In the genomic region with DNA sequence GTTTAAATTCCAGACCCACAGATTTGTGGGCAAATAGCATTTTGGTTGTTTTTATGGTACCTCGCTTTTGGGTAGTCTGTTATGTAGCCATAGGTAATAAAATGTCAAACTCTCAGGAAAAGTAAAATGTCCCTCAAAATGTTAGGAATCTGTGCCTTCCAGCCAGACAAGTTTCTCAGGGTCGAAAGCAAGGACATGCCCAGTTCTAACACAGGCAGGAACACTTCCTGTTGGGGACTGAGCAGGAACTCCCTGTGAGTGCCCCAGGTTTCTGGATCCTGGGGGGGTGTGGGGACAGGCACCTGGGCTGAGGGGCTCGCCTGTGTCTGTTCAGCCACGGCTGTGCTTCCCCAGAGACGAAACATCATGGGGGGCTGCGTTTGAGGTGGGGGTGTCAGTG, we compare ENCODE assay signal across 18 cellular contexts.
DNase-seq lines count a peak whose midpoint lies in the region; ATAC-seq and TF ChIP-seq lines count a peak whose summit lies in the region.
"Had no signal": no experiment of that assay in that cellular context is flagged by ENCODE, and none has a peak within 500 bp of the region (broad histone marks: within the 10 kb centered on the region; RNA-seq: fewer than 3 reads in every experiment).

No MANE protein-coding gene starts in this region.

- H3K4me2 ChIP-seq in DOHH2 (ENCODE audit: low read length) (peak overlapping the region; percentile 5), SU-DHL-6 (ENCODE audit: low read depth, low read length, poor library complexity, severe bottlenecking) (no peak overlapping the region), GM23338 (no peak overlapping the region)

- H3K4me1 ChIP-seq in DOHH2 (ENCODE audit: control insufficient read depth, low read length) (peaks cover 95% of the 10 kb centered on the region), GM23338 (ENCODE audit: insufficient read depth) (no peaks in the 10 kb centered on the region)
- H3K4me1 ChIP-seq: Peyer's patch had no signal

- H3K27ac Mint-ChIP-seq in stimulated activated memory B cell treated with anti-CD40 and anti-IgM and Interleukin-4, amounts not matched to agents 10 μg/mL and 1 μg/mL and 100 μg/mL, for 72 hours: peak overlapping the region; percentile 26
- H3K27ac Mint-ChIP-seq in naive thymus-derived CD8-positive, alpha-beta T cell: no peak overlapping the region
- no peak overlapping the region for H3K27ac Mint-ChIP-seq in GM23338
- H3K27ac Mint-ChIP-seq: CD8-positive, alpha-beta T cell; HFFc6 had no signal

- H3K36me3 ChIP-seq in DOHH2 (ENCODE audit: control insufficient read depth, low read length) (no peaks in the 10 kb centered on the region; the same call in 1 of the 2 replicates), SU-DHL-6 (ENCODE audit: low read length) (no peaks in the 10 kb centered on the region), GM23338 (ENCODE audit: insufficient read depth) (no peaks in the 10 kb centered on the region)
- H3K36me3 ChIP-seq: BLaER1 treated with 17β-estradiol and CSF1 and Interleukin-3, amounts not matched to agents 10 nM and 100 nM; Peyer's patch had no signal

- H3K9me3 ChIP-seq in DOHH2 (ENCODE audit: control insufficient read depth, insufficient read depth, low read length) (no peaks in the 10 kb centered on the region), SU-DHL-6 (ENCODE audit: insufficient read depth, low read length) (no peaks in the 10 kb centered on the region)
- H3K9me3 ChIP-seq: BLaER1 treated with 17β-estradiol and CSF1 and Interleukin-3, amounts not matched to agents 10 nM and 100 nM; Peyer's patch had no signal

- H3K4me1 Mint-ChIP-seq in stimulated activated memory B cell treated with anti-CD40 and anti-IgM and Interleukin-4, amounts not matched to agents 10 μg/mL and 1 μg/mL and 100 μg/mL, for 72 hours: peaks cover 56% of the 10 kb centered on the region
- H3K4me1 Mint-ChIP-seq in naive thymus-derived CD8-positive, alpha-beta T cell: peaks cover 0 to 9% (median under 1%) of the 10 kb centered on the region in 4 donors
- no peaks in the 10 kb centered on the region; the same call in 2 of the 3 replicates for H3K4me1 Mint-ChIP-seq in GM23338

- no peaks in the 10 kb centered on the region for H3K27me3 Mint-ChIP-seq in stimulated activated memory B cell treated with anti-CD40 and anti-IgM and Interleukin-4, amounts not matched to agents 10 μg/mL and 1 μg/mL and 100 μg/mL, for 72 hours
- peaks cover 0 to 1% (median 0%) of the 10 kb centered on the region in 5 donors for H3K27me3 Mint-ChIP-seq in naive thymus-derived CD8-positive, alpha-beta T cell
- peaks cover 5% of the 10 kb centered on the region for H3K27me3 Mint-ChIP-seq in GM23338 (ENCODE audit: insufficient read depth, low read depth, poor library complexity)

- no peak overlapping the region for H3K4me3 Mint-ChIP-seq in stimulated activated memory B cell treated with anti-CD40 and anti-IgM and Interleukin-4, amounts not matched to agents 10 μg/mL and 1 μg/mL and 100 μg/mL, for 72 hours
- no peak overlapping the region for H3K4me3 Mint-ChIP-seq in naive thymus-derived CD8-positive, alpha-beta T cell
- H3K4me3 Mint-ChIP-seq in GM23338: no peak overlapping the region
- H3K4me3 Mint-ChIP-seq: CD8-positive, alpha-beta T cell; HFFc6 had no signal

- TF ChIP-seq CTCF in DOHH2 (IDR thresholded peaks at IDR 0.05; ENCODE audit: low read depth, low read length, poor library complexity, severe bottlenecking) (no peak), SU-DHL-6 (IDR thresholded peaks at IDR 0.05; ENCODE audit: insufficient read depth, low read length, poor library complexity, severe bottlenecking) (no peak), GM23338 (conservative IDR thresholded peaks at IDR 0.05; ENCODE audit: low read depth in 2 of 2) (no peak)

- DNase-seq in islet precursor cell: peak; percentile 70
- DNase-seq in naive thymus-derived CD8-positive, alpha-beta T cell: no peak
- DNase-seq in GM23338 (ENCODE audit: low spot score): no peak
- DNase-seq: CD8-positive, alpha-beta T cell; DMS53; HFFc6; KG1; MV-4-11; NCI-H1417; NCI-H187 treated with DMSO at 0.1 percent for 48 hours; NCI-H345; NCI-H526; Peyer's patch had no signal

- H3K9ac ChIP-seq in SU-DHL-6 (ENCODE audit: low read length): peak overlapping the region; percentile 18; the same call in 1 of the 2 replicates
- H3K9ac ChIP-seq: BLaER1 treated with 17β-estradiol and CSF1 and Interleukin-3, amounts not matched to agents 10 nM and 100 nM had no signal

- POLR2A ChIA-PET in naive thymus-derived CD8-positive, alpha-beta T cell (lab: Charles Lee): no interaction called here

- peaks cover 13% of the 10 kb centered on the region for H3K36me3 Mint-ChIP-seq in stimulated activated memory B cell treated with anti-CD40 and anti-IgM and Interleukin-4, amounts not matched to agents 10 μg/mL and 1 μg/mL and 100 μg/mL, for 72 hours
- H3K36me3 Mint-ChIP-seq in naive thymus-derived CD8-positive, alpha-beta T cell: no peaks in the 10 kb centered on the region
- no peaks in the 10 kb centered on the region for H3K36me3 Mint-ChIP-seq in GM23338 (ENCODE audit: low read depth)
- H3K36me3 Mint-ChIP-seq: CD8-positive, alpha-beta T cell had no signal

- no peaks in the 10 kb centered on the region for H3K9me3 Mint-ChIP-seq in stimulated activated memory B cell treated with anti-CD40 and anti-IgM and Interleukin-4, amounts not matched to agents 10 μg/mL and 1 μg/mL and 100 μg/mL, for 72 hours
- H3K9me3 Mint-ChIP-seq in naive thymus-derived CD8-positive, alpha-beta T cell: no peaks in the 10 kb centered on the region
- H3K9me3 Mint-ChIP-seq in GM23338: no peaks in the 10 kb centered on the region
- H3K9me3 Mint-ChIP-seq: CD8-positive, alpha-beta T cell; HFFc6 had no signal

- H3K4me3 ChIP-seq in DOHH2 (ENCODE audit: low read length) (no peak overlapping the region), SU-DHL-6 (ENCODE audit: insufficient read depth, low read length, poor library complexity, severe bottlenecking) (no peak overlapping the region), GM23338 (no peak overlapping the region)
- H3K4me3 ChIP-seq: BLaER1 treated with 17β-estradiol and CSF1 and Interleukin-3, amounts not matched to agents 10 nM and 100 nM; Peyer's patch had no signal

- H3K27ac ChIP-seq in DOHH2 (ENCODE audit: low read depth, low read length) (peak overlapping the region; percentile 54), SU-DHL-6 (ENCODE audit: low read depth, low read length) (peak overlapping the region; percentile 99), GM23338 (ENCODE audit: low read depth) (no peak overlapping the region)
- H3K27ac ChIP-seq: Peyer's patch had no signal

- ATAC-seq in stimulated activated memory B cell treated with anti-CD40 and anti-IgM and Interleukin-4, amounts not matched to agents 10 μg/mL and 1 μg/mL and 100 μg/mL, for 72 hours: no peak
- ATAC-seq in GM19467 (IDR thresholded peaks at IDR 0.05; ENCODE audit: unreplicated experiment): no peak
- ATAC-seq in naive thymus-derived CD8-positive, alpha-beta T cell: no peak
- ATAC-seq in GM23338: no peak
- ATAC-seq: CD8-positive, alpha-beta T cell had no signal

- H4K20me1 ChIP-seq in DOHH2 (ENCODE audit: control insufficient read depth, insufficient read depth, low read depth, low read length): no peaks in the 10 kb centered on the region
- H4K20me1 ChIP-seq in SU-DHL-6 (ENCODE audit: low read depth, low read length): no peaks in the 10 kb centered on the region
- no peaks in the 10 kb centered on the region for H4K20me1 ChIP-seq in GM23338 (replicated peaks; ENCODE audit: insufficient read depth)
- H4K20me1 ChIP-seq: BLaER1 treated with 17β-estradiol and CSF1 and Interleukin-3, amounts not matched to agents 10 nM and 100 nM had no signal

- H3K27me3 ChIP-seq in DOHH2 (ENCODE audit: control insufficient read depth, low read length) (no peaks in the 10 kb centered on the region), SU-DHL-6 (ENCODE audit: low read length) (no peaks in the 10 kb centered on the region), GM23338 (ENCODE audit: insufficient read depth) (no peaks in the 10 kb centered on the region)
- H3K27me3 ChIP-seq: BLaER1 treated with 17β-estradiol and CSF1 and Interleukin-3, amounts not matched to agents 10 nM and 100 nM; Peyer's patch had no signal

- H2AFZ ChIP-seq in SU-DHL-6 (ENCODE audit: low read depth, low read length, severe bottlenecking): no peak overlapping the region
- H2AFZ ChIP-seq in GM23338: no peak overlapping the region

- H3K79me2 ChIP-seq in DOHH2 (ENCODE audit: control insufficient read depth, low read length): peaks cover 11% of the 10 kb centered on the region
- H3K79me2 ChIP-seq in SU-DHL-6 (ENCODE audit: insufficient read depth, low read length): 0 out of 2 replicates have a peak, but pooled peaks cover 3% of the 10 kb centered on the region
- no peaks in the 10 kb centered on the region for H3K79me2 ChIP-seq in GM23338 (replicated peaks; ENCODE audit: insufficient read depth)

- peaks cover 20% of the 10 kb centered on the region for H3F3A ChIP-seq in DOHH2 (ENCODE audit: control insufficient read depth, insufficient read depth)
- peaks cover 46% of the 10 kb centered on the region for H3F3A ChIP-seq in SU-DHL-6 (ENCODE audit: insufficient read depth)
- H3F3A ChIP-seq in GM23338 (replicated peaks; ENCODE audit: low read depth): no peaks in the 10 kb centered on the region

- H3K9me2 ChIP-seq in DOHH2 (replicated peaks; ENCODE audit: control insufficient read depth, low read length): no peaks in the 10 kb centered on the region
- no peaks in the 10 kb centered on the region for H3K9me2 ChIP-seq in SU-DHL-6 (replicated peaks; ENCODE audit: insufficient read depth, low read length)
- H3K9me2 ChIP-seq in GM23338 (ENCODE audit: insufficient read depth): no peaks in the 10 kb centered on the region; the same call in 1 of the 2 replicates

TF ChIP-seq in GM23338, 12 proteins besides CTCF, POLR2A, EP300 and RAD21 (continues in another document):
- TF ChIP-seq CREB1 (CRISPR knock-in tag; IDR thresholded peaks at IDR 0.05; ENCODE audit: low read depth): no peak
- TF ChIP-seq POLR2AphosphoS5 (IDR thresholded peaks at IDR 0.05; ENCODE audit: low read depth): no peak
- TF ChIP-seq JUNB (IDR thresholded peaks at IDR 0.05; ENCODE audit: unreplicated experiment): no peak
